Comparison of ENCODE assay signal across 20 cellular contexts in the genomic region with DNA sequence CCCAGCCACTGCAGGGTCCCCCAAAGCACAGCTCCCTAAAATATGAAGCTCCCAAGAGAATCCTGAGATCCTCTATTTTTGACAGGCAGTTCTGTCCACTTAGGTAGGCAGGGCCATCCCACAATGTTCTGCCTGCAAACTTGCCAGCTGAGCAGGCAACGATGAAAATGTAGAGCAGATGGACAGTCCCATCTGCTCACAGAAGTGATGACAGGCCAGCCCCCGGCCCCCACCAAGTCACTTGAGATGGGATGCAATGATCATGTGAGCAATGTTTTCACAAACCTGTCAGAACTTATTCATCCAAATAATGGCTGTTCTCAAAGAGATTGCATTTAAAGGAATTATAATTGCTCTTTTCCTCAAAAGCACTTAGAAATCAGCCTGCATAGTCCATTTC.
DNase-seq lines count a peak whose midpoint lies in the region; ATAC-seq lines count a peak whose summit lies in the region.
"Had no signal": no experiment of that assay in that cellular context is flagged by ENCODE, and none has a peak within 500 bp of the region (broad histone marks: within the 10 kb centered on the region; RNA-seq: fewer than 3 reads in every experiment).

No MANE protein-coding gene starts in this region.

- DNase-seq in DMS 273 treated with DMSO at 0.1 percent for 48 hours (lab: John Stamatoyannopoulos, UW) (peak; percentile 87), NCI-H2171 (lab: John Stamatoyannopoulos, UW) (peak; percentile 38), SK-N-DZ (ENCODE audit: low spot score) (peak; percentile 52), retina (peak; percentile 56), HuH-7 (ENCODE audit: low spot score) (no peak)
- DNase-seq: AML-193; CD4-positive, alpha-beta memory T cell; COR-L47; DMS79 treated with DMSO at 0.1 percent for 48 hours; H9; IMR-90; KG1; MG63; NCI-H2081; NCI-H345; T-cell had no signal

- ATAC-seq in HG03520 (IDR thresholded peaks at IDR 0.05; ENCODE audit: unreplicated experiment) (no peak), GM21526 (IDR thresholded peaks at IDR 0.05; ENCODE audit: low FRiP score, unreplicated experiment) (no peak)
- ATAC-seq: A549, GM23338, T-cell had no signal
